In the genomic region with DNA sequence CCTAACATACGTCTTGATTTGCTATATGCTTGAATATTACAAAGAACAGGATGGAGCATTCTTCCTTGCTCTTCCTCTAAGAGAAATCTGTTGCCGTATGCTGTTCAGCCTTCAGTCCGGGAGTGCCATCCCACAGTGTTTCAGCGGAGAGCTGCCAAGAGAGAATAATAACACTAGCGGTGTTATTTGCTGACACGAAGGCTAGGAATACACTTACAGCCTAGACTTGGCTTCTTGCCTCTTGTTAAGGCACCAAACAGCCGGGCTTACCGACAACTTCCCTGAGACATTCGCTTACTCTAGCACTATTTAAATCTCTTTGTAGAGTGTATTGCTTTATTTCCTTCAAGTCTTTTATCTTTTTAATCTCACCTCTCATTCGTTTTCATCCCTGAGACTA, we compare ENCODE assay signal across 16 cellular contexts. TPM values are rescaled to one million over a fixed set of nuclear protein-coding genes. Genes with fewer than 3 reads are reported as not detected.
DNase-seq lines count a peak whose midpoint lies in the region; ATAC-seq and TF ChIP-seq lines count a peak whose summit lies in the region.
"Had no signal": no experiment of that assay in that cellular context is flagged by ENCODE, and none has a peak within 500 bp of the region (broad histone marks: within the 10 kb centered on the region; RNA-seq: fewer than 3 reads in every experiment).

No MANE protein-coding gene starts in this region.

- H3K9me3 ChIP-seq in left lung = no peaks in the 10 kb centered on the region

- no peak overlapping the region for H2BK15ac ChIP-seq in mesendoderm (replicated peaks; ENCODE audit: low read depth)

- no peaks in the 10 kb centered on the region for H3K79me1 ChIP-seq in mesendoderm (ENCODE audit: low read length)

- H2AFZ ChIP-seq in ACC112 (ENCODE audit: low read length, unreplicated experiment) = peak overlapping the region; percentile 70

- H3K27ac ChIP-seq in ACC112 (ENCODE audit: low read depth, low read length) = no peak overlapping the region
- H3K27ac ChIP-seq in left lung = no peak overlapping the region
- no peak overlapping the region for H3K27ac ChIP-seq in mesendoderm (ENCODE audit: low read depth, low read length)
- H3K27ac ChIP-seq: coronary artery, epithelial cell of prostate had no signal

- H2BK120ac ChIP-seq in mesendoderm (ENCODE audit: low read depth, low read length) = no peak overlapping the region

- in situ Hi-C loops in astrocyte of the cerebellum (cut with HindIII; ENCODE audit: low sequenced_read_pairs) = no loop called here

- H3K79me2 ChIP-seq in ACC112 (ENCODE audit: control insufficient read depth, insufficient read depth, low read length, unreplicated experiment) = no peaks in the 10 kb centered on the region
- no peaks in the 10 kb centered on the region for H3K79me2 ChIP-seq in mesendoderm (ENCODE audit: control insufficient read depth, insufficient read depth, low read length)

- H3K23ac ChIP-seq in mesendoderm (ENCODE audit: low read length) = no peak overlapping the region

- no peak overlapping the region for H2BK5ac ChIP-seq in mesendoderm (ENCODE audit: low read length)

- no peak overlapping the region for H3K4ac ChIP-seq in mesendoderm (ENCODE audit: low read depth, low read length)

- no peak overlapping the region for H4K8ac ChIP-seq in mesendoderm (ENCODE audit: low read depth, low read length)

- H3K4me2 ChIP-seq in mesendoderm (ENCODE audit: low read length) = no peak overlapping the region

- H3K4me1 ChIP-seq in ACC112 (ENCODE audit: control insufficient read depth, insufficient read depth, low read length, unreplicated experiment) (peaks cover 24% of the 10 kb centered on the region), left lung (no peaks in the 10 kb centered on the region), mesendoderm (ENCODE audit: control insufficient read depth, low read depth, low read length) (no peaks in the 10 kb centered on the region)

- H4K5ac ChIP-seq in mesendoderm (ENCODE audit: low read length) = no peak overlapping the region

- DNase-seq in LNCaP clone FGC (ENCODE audit: low read depth) = peak; percentile 46
- peak; percentile 39 for DNase-seq in astrocyte of the cerebellum (ENCODE audit: low read depth)
- DNase-seq in left lung = no peak
- DNase-seq in DMS79 (lab: John Stamatoyannopoulos, UW) = no peak
- DNase-seq in middle frontal gyrus (ENCODE audit: extremely low spot score, low spot score) = no peak
- DNase-seq in mesendoderm = no peak
- DNase-seq: activated gamma-delta T cell; DMS53; NCI-H1694; NK-92 treated with Interleukin-12 subunit alpha and Interleukin-12 subunit beta, amount 100 ng/mL, for 24 hours; T-helper 17 cell had no signal

- H3K9ac ChIP-seq in mesendoderm (ENCODE audit: low read length) = no peak overlapping the region

- H3K27me3 ChIP-seq in ACC112 (ENCODE audit: insufficient read depth, low read length) = no peaks in the 10 kb centered on the region
- peaks cover 22 to 32% of the 10 kb centered on the region in 2 donors for H3K27me3 ChIP-seq in left lung
- H3K27me3 ChIP-seq in mesendoderm (ENCODE audit: insufficient read depth, low read length, poor library complexity) = no peaks in the 10 kb centered on the region

- no peak overlapping the region for H2AK5ac ChIP-seq in mesendoderm (ENCODE audit: low read length)

- H3K36me3 ChIP-seq in ACC112 (ENCODE audit: insufficient read depth, low read length) (no peaks in the 10 kb centered on the region), left lung (no peaks in the 10 kb centered on the region), mesendoderm (ENCODE audit: control insufficient read depth, insufficient read depth, low read length) (no peaks in the 10 kb centered on the region)

- ATAC-seq in left lung = peak; percentile 23
- no peak for ATAC-seq in HG02970 (IDR thresholded peaks at IDR 0.05; ENCODE audit: low FRiP score, unreplicated experiment)
- ATAC-seq: activated CD4-positive, CD25-positive, alpha-beta regulatory T cell treated with anti-CD3 and anti-CD28 coated beads, Interleukin-2, amount 50 U/mL, for 24 hours; T-helper 17 cell had no signal

- no peak overlapping the region for H3K18ac ChIP-seq in mesendoderm (ENCODE audit: low read length)

- intact Hi-C loops in left lung (cut with DNase I) = no loop called here

- no peak for TF ChIP-seq CTCF in LNCaP clone FGC (IDR thresholded peaks at IDR 0.05; ENCODE audit: control insufficient read depth, extremely low read depth, insufficient read depth)
- no peak for TF ChIP-seq CTCF in astrocyte of the cerebellum (IDR thresholded peaks at IDR 0.05; ENCODE audit: low read depth, low read length, missing control alignments)
- no peak for TF ChIP-seq CTCF in left lung (IDR thresholded peaks at IDR 0.05)

- no peak overlapping the region for H3K56ac ChIP-seq in mesendoderm (ENCODE audit: low read length)

- H3K4me3 ChIP-seq in ACC112 (ENCODE audit: low read depth, low read length) (no peak overlapping the region), LNCaP clone FGC (ENCODE audit: low read depth, low read length) (no peak overlapping the region), astrocyte of the cerebellum (ENCODE audit: low read depth, low read length) (no peak overlapping the region), left lung (no peak overlapping the region), mesendoderm (ENCODE audit: low read length) (no peak overlapping the region)
- H3K4me3 ChIP-seq: coronary artery had no signal

- whole genome bisulfite sequencing in mesendoderm (ENCODE audit: extremely low coverage, insufficient coverage, low lambda C conversion rate) = no CpG with 5 or more reads among the region's 10 CpGs

RNA-seq across cellular contexts. Expression of a gene that starts 31.4 kb away (rescaled TPM):
- under 1 TPM; 0.60 to 0.73 TPM for total RNA-seq in left lung
- 0.11 TPM for polyA plus RNA-seq in mesendoderm (2013, experiment 1 of 2)
- 0.10 TPM for polyA plus RNA-seq in mesendoderm (2013, experiment 2 of 2)
- total RNA-seq: T-helper 17 cell had no signal

RNA-seq across cellular contexts. Expression of a gene that starts 31.6 kb away (rescaled TPM):
- 10 to 100 TPM; 63.4 to 67.2 TPM for total RNA-seq in left lung
- 26.7 TPM for polyA plus RNA-seq in mesendoderm (2013, experiment 1 of 2)
- 26.9 TPM for polyA plus RNA-seq in mesendoderm (2013, experiment 2 of 2)

Comparison
In these comparisons a context has a peak if more than half of its experiments do, and no peak if none do; other contexts are left out.
1. DNase-seq: peak in LNCaP clone FGC (single experiment) and astrocyte of the cerebellum (single experiment); none in left lung (0 of 2), DMS79 (single experiment), middle frontal gyrus (single experiment) and mesendoderm (single experiment).